In genomic region chr1:203321273-203322052, GRCh38 we compare ENCODE assay signal across 11 cellular contexts. TPM values are rescaled to one million over a fixed set of nuclear protein-coding genes. Genes with fewer than 3 reads are reported as not detected.
A peak's percentile ranks its signal among the peaks of the same experiment; 100 is the strongest.
DNase-seq lines count a peak whose midpoint lies in the region; ATAC-seq, FAIRE-seq and TF ChIP-seq lines count a peak whose summit lies in the region.
"Had no signal": no experiment of that assay in that cellular context is flagged by ENCODE, and none has a peak within 500 bp of the region (broad histone marks: within the 10 kb centered on the region; RNA-seq: fewer than 3 reads in every experiment).

No MANE protein-coding gene starts in this region.

- H3K27me3 Mint-ChIP-seq in MCF 10A (ENCODE audit: insufficient read depth, unreplicated experiment) (peaks cover 49% of the 10 kb centered on the region), memory B cell (no peaks in the 10 kb centered on the region)
- H3K27me3 Mint-ChIP-seq in activated CD8-positive, alpha-beta T cell treated with anti-CD3 and anti-CD28 coated beads, Interleukin-2, amount 10 ng/mL, durations not matched to agents 7 days and 5 days (ENCODE audit: low read depth) = peaks cover 3% of the 10 kb centered on the region

- POLR2A ChIA-PET in MCF 10A (lab: Yijun Ruan, JAX) = interaction anchor here (0.6 to 9.5 kb wide), 3 partner anchors 12 to 192 kb away, joined by 3 to 238 read pairs (median 4); partner anchors contain the start of gene BTG2
- POLR2A ChIA-PET in activated CD8-positive, alpha-beta T cell treated with anti-CD3 and anti-CD28 coated beads, Interleukin-2, amount 10 ng/mL, durations not matched to agents 7 days and 5 days (lab: Charles Lee) = interaction anchor here (0.9 to 9.5 kb wide), 4 partner anchors 22 to 48 kb away, joined by 3 to 234 read pairs (median 4); no protein-coding TSS in a partner anchor

- no peak for ATAC-seq in activated CD8-positive, alpha-beta T cell treated with anti-CD3 and anti-CD28 coated beads, Interleukin-2, amount 10 ng/mL, durations not matched to agents 7 days and 5 days
- no peak for ATAC-seq in memory B cell (ENCODE audit: low read depth)
- ATAC-seq in upper lobe of left lung (ENCODE audit: low FRiP score in 2 of 2) = no peak
- ATAC-seq: HCT116 had no signal

- H3K9me3 ChIP-seq in breast epithelium (no peaks in the 10 kb centered on the region), upper lobe of left lung (no peaks in the 10 kb centered on the region)
- H3K9me3 ChIP-seq: BE2C had no signal

- peaks cover 20% of the 10 kb centered on the region for H3K4me1 Mint-ChIP-seq in MCF 10A (ENCODE audit: insufficient read depth, unreplicated experiment)
- H3K4me1 Mint-ChIP-seq in activated CD8-positive, alpha-beta T cell treated with anti-CD3 and anti-CD28 coated beads, Interleukin-2, amount 10 ng/mL, durations not matched to agents 7 days and 5 days (ENCODE audit: low read depth) = peaks cover 69% of the 10 kb centered on the region
- H3K4me1 Mint-ChIP-seq in memory B cell = peaks cover 83% of the 10 kb centered on the region

- no peak overlapping the region for H3K4me3 Mint-ChIP-seq in MCF 10A (ENCODE audit: unreplicated experiment)
- H3K4me3 Mint-ChIP-seq in activated CD8-positive, alpha-beta T cell treated with anti-CD3 and anti-CD28 coated beads, Interleukin-2, amount 10 ng/mL, durations not matched to agents 7 days and 5 days = peak overlapping the region; percentile 61
- H3K4me3 Mint-ChIP-seq in memory B cell = peak overlapping the region; percentile 77

- intact Hi-C loops in breast epithelium (cut with DNase I; ENCODE audit: low total_unique reads) = no loop called here
- intact Hi-C loops in MCF 10A (cut with micrococcal nuclease) = no loop called here

- no peak for TF ChIP-seq EP300 in upper lobe of left lung (IDR thresholded peaks at IDR 0.05)

- CTCF ChIA-PET in MCF 10A (lab: Yijun Ruan, JAX) = interaction anchor here (0.5 to 9.5 kb wide), 10 partner anchors 9 to 434 kb away, joined by 3 to 187 read pairs (median 6); no protein-coding TSS in a partner anchor
- CTCF ChIA-PET in activated CD8-positive, alpha-beta T cell treated with anti-CD3 and anti-CD28 coated beads, Interleukin-2, amount 10 ng/mL, durations not matched to agents 7 days and 5 days (lab: Charles Lee) = interaction anchor here (1.0 to 9.7 kb wide), 11 partner anchors 12 to 167 kb away, joined by 3 to 306 read pairs (median 6); partner anchors contain the start of gene BTG2

- no TSS peak for BruUV-seq in MCF 10A (replicated peaks; lab: Mats Ljungman, UMichigan)

- DNase-seq in breast epithelium (ENCODE audit: low spot score in 2 of 2) (no peak), MCF 10A (ENCODE audit: unreplicated experiment) (no peak), memory B cell (ENCODE audit: low spot score in 2 of 2) (no peak), upper lobe of left lung (no peak), RPMI8226 (no peak), H54 (ENCODE audit: insufficient read length, low spot score) (no peak), CD1c-positive myeloid dendritic cell (ENCODE audit: extremely low spot score) (no peak)
- no peak for DNase-seq in activated CD8-positive, alpha-beta T cell treated with anti-CD3 and anti-CD28 coated beads, Interleukin-2, amount 10 ng/mL, durations not matched to agents 7 days and 5 days
- DNase-seq: BE2C, foreskin melanocyte had no signal

- TF ChIP-seq CTCF in breast epithelium (IDR thresholded peaks at IDR 0.05) (no peak), MCF 10A (IDR thresholded peaks at IDR 0.05; ENCODE audit: unreplicated experiment) (no peak), upper lobe of left lung (IDR thresholded peaks at IDR 0.05) (no peak)

- H3K27ac ChIP-seq in breast epithelium (peak overlapping the region; percentile 92 to 98), upper lobe of left lung (peak overlapping the region; percentile 94 to 97 (median 96))

- H3K4me1 ChIP-seq in breast epithelium = peaks cover 12 to 35% of the 10 kb centered on the region in 2 donors
- H3K4me1 ChIP-seq in upper lobe of left lung = peaks cover 72 to 83% (median 80%) of the 10 kb centered on the region in 4 donors

- 70 to 93% methylated on average over 4 to 6 of the region's 6 CpGs for WGBS in upper lobe of left lung, 2 donors

- no peak overlapping the region for H3K27ac Mint-ChIP-seq in MCF 10A (ENCODE audit: low read depth, unreplicated experiment)
- peak overlapping the region; percentile 90 for H3K27ac Mint-ChIP-seq in activated CD8-positive, alpha-beta T cell treated with anti-CD3 and anti-CD28 coated beads, Interleukin-2, amount 10 ng/mL, durations not matched to agents 7 days and 5 days
- peak overlapping the region; percentile 98 for H3K27ac Mint-ChIP-seq in memory B cell

- H3K4me3 ChIP-seq in breast epithelium (peak overlapping the region in 1 of 3 donors; percentile 1), upper lobe of left lung (no peak overlapping the region)

- no peaks in the 10 kb centered on the region for H3K9me3 Mint-ChIP-seq in MCF 10A (ENCODE audit: unreplicated experiment)
- H3K9me3 Mint-ChIP-seq in activated CD8-positive, alpha-beta T cell treated with anti-CD3 and anti-CD28 coated beads, Interleukin-2, amount 10 ng/mL, durations not matched to agents 7 days and 5 days (ENCODE audit: insufficient read depth) = no peaks in the 10 kb centered on the region
- H3K9me3 Mint-ChIP-seq in memory B cell = peaks cover 3% of the 10 kb centered on the region

- H3K36me3 Mint-ChIP-seq in MCF 10A (ENCODE audit: insufficient read depth, unreplicated experiment) (no peaks in the 10 kb centered on the region), memory B cell (no peaks in the 10 kb centered on the region)
- no peaks in the 10 kb centered on the region for H3K36me3 Mint-ChIP-seq in activated CD8-positive, alpha-beta T cell treated with anti-CD3 and anti-CD28 coated beads, Interleukin-2, amount 10 ng/mL, durations not matched to agents 7 days and 5 days (ENCODE audit: low read depth)

- no peaks in the 10 kb centered on the region for H3K36me3 ChIP-seq in breast epithelium
- no peaks in the 10 kb centered on the region for H3K36me3 ChIP-seq in upper lobe of left lung
- H3K36me3 ChIP-seq: BE2C had no signal

- TF ChIP-seq POLR2A in breast epithelium (IDR thresholded peaks at IDR 0.05) (no peak), upper lobe of left lung (IDR thresholded peaks at IDR 0.05) (no peak), H54 (IDR thresholded peaks at IDR 0.05; ENCODE audit: low read depth, low read length) (no peak)

- FAIRE-seq in H54 (lab: Jason Lieb, UNC) = no peak

- no peaks in the 10 kb centered on the region for H3K27me3 ChIP-seq in breast epithelium
- H3K27me3 ChIP-seq in upper lobe of left lung = no peaks in the 10 kb centered on the region
- H3K27me3 ChIP-seq: BE2C had no signal

RNA-seq across cellular contexts. Expression of gene BTG2, which starts 16.1 kb away (rescaled TPM):
- 100 to 1,000 TPM in 2 of 3 donors, 10 to 100 TPM in 1; 82.7 to 271 (median 102) TPM for total RNA-seq in breast epithelium
- 39.8 and 44.4 TPM in 2 replicates for total RNA-seq in MCF 10A (2022)
- total RNA-seq in activated CD8-positive, alpha-beta T cell treated with anti-CD3 and anti-CD28 coated beads, Interleukin-2, amount 10 ng/mL, durations not matched to agents 7 days and 5 days = 10 to 100 TPM; 58.6 to 58.9 TPM
- 100 to 1,000 TPM in 3 of 6 donors, 10 to 100 TPM in 3; 59.1 to 178 (median 104) TPM for total RNA-seq in upper lobe of left lung

RNA-seq across cellular contexts. Expression of gene FMOD, which starts 29.5 kb away (rescaled TPM):
- total RNA-seq in breast epithelium (100 to 1,000 TPM in 1 of 3 donors, 10 to 100 TPM in 2; 79.6 to 132 (median 92.4) TPM), MCF 10A (2022) (not detected in 2 replicates), upper lobe of left lung (10 to 100 TPM; 12.5 to 46.7 (median 25.4) TPM)
- not detected for total RNA-seq in activated CD8-positive, alpha-beta T cell treated with anti-CD3 and anti-CD28 coated beads, Interleukin-2, amount 10 ng/mL, durations not matched to agents 7 days and 5 days

Comparison
In these comparisons a context has a peak if more than half of its experiments do, and no peak if none do; other contexts are left out.
1. RNA of gene FMOD, which starts 29.5 kb away (total RNA-seq): 79.6 to 132 TPM in breast epithelium and 12.5 to 46.7 TPM in upper lobe of left lung; not detected in MCF 10A and not detected in activated CD8-positive, alpha-beta T cell treated with anti-CD3 and anti-CD28 coated beads, Interleukin-2, amount 10 ng/mL, durations not matched to agents 7 days and 5 days; every median in the first group is over 10 times any median in the second.